Comparison of ENCODE assay signal across 17 cellular contexts in genomic region chr5:107985144-107985543, GRCh38.
DNase-seq lines count a peak whose midpoint lies in the region; ATAC-seq, FAIRE-seq and TF ChIP-seq lines count a peak whose summit lies in the region.
"Had no signal": no experiment of that assay in that cellular context is flagged by ENCODE, and none has a peak within 500 bp of the region (broad histone marks: within the 10 kb centered on the region; RNA-seq: fewer than 3 reads in every experiment).

No MANE protein-coding gene starts in this region.

- DNase-seq in DMS79 treated with DMSO at 0.1 percent for 48 hours (lab: John Stamatoyannopoulos, UW) (peak; percentile 54), DMS79 (lab: John Stamatoyannopoulos, UW) (no peak), NB4 (ENCODE audit: low read depth) (peak; percentile 1), bronchial epithelial cell (ENCODE audit: low read depth) (peak; percentile 31), renal cortical epithelial cell (ENCODE audit: low read depth) (peak; percentile 51), NCI-H2107 (lab: John Stamatoyannopoulos, UW) (no peak), NCI-H1417 treated with DMSO at 0.1 percent for 48 hours (lab: John Stamatoyannopoulos, UW) (no peak)
- DNase-seq: DMS153, foreskin melanocyte, kidney glomerular epithelial cell, naive B cell, NCI-H187 treated with DMSO at 0.1 percent for 48 hours, trophoblast cell had no signal

- no peak for ATAC-seq in GM21381 (IDR thresholded peaks at IDR 0.05; ENCODE audit: unreplicated experiment)

- H3K27me3 ChIP-seq in bronchial epithelial cell (ENCODE audit: control insufficient read depth, insufficient read depth, low read length): no peaks in the 10 kb centered on the region

- no peak for FAIRE-seq in bronchial epithelial cell (lab: Jason Lieb, UNC)
- FAIRE-seq: GM19239, HTR-8/SVneo, TTC549 had no signal

- TF ChIP-seq CTCF in NB4 (IDR thresholded peaks at IDR 0.05; ENCODE audit: low read depth, low read length): no peak
- no peak for TF ChIP-seq CTCF in bronchial epithelial cell (IDR thresholded peaks at IDR 0.05; ENCODE audit: insufficient read depth, low read length, severe bottlenecking)

- TF ChIP-seq POLR2A in NB4 (IDR thresholded peaks at IDR 0.05; ENCODE audit: extremely low read depth, insufficient read length): no peak

- H3K4me3 ChIP-seq in NB4 (ENCODE audit: low read depth, low read length) (no peak overlapping the region), bronchial epithelial cell (ENCODE audit: low read depth, low read length) (no peak overlapping the region)

- no peaks in the 10 kb centered on the region for H3K36me3 ChIP-seq in bronchial epithelial cell (ENCODE audit: control insufficient read depth, insufficient read depth, low read length)

Comparison
In these comparisons a context has a peak if more than half of its experiments do, and no peak if none do; other contexts are left out.
1. DNase-seq: peak in DMS79 treated with DMSO at 0.1 percent for 48 hours (single experiment), NB4 (single experiment), bronchial epithelial cell (single experiment) and renal cortical epithelial cell (single experiment); none in DMS79 (single experiment), NCI-H2107 (single experiment) and NCI-H1417 treated with DMSO at 0.1 percent for 48 hours (single experiment).